ENCODE assay signal across 19 cellular contexts in the genomic region with DNA sequence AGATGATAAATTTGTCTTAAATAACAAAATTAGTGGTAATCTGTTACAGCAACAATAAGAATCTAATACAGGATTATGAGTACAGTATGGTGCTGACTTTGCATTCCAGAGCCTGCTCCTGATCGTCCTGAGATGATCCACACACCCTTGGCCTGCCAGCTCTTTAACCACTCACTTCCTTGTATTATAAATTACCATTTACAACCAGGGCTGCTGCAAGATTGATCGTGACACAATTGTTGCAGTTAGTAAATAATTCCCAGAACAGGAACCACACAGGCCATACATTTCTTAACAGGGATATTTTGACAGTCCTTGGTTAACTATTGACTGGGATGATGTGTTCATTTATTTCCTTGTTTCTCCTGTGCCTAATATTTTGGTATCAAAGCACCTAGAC. TPM values are rescaled to one million over a fixed set of nuclear protein-coding genes. Genes with fewer than 3 reads are reported as not detected.
DNase-seq lines count a peak whose midpoint lies in the region; ATAC-seq, FAIRE-seq and TF ChIP-seq lines count a peak whose summit lies in the region.
"Had no signal": no experiment of that assay in that cellular context is flagged by ENCODE, and none has a peak within 500 bp of the region (broad histone marks: within the 10 kb centered on the region; RNA-seq: fewer than 3 reads in every experiment).

No MANE protein-coding gene starts in this region.

- H3K4me3 ChIP-seq in A549 (no peak overlapping the region), lower lobe of right lung (no peak overlapping the region)

- TF ChIP-seq CTCF in A549 (IDR thresholded peaks at IDR 0.05) (no peak), lower lobe of right lung (IDR thresholded peaks at IDR 0.05) (no peak)

- H3K9me3 ChIP-seq in A549: no peaks in the 10 kb centered on the region
- H3K9me3 ChIP-seq in lower lobe of right lung: no peaks in the 10 kb centered on the region

- WGBS in A549 (ENCODE audit: missing lambda C conversion rate): 6% methylated on average over 2 of the region's 2 CpGs

- no peak for TF ChIP-seq EP300 in A549 (IDR thresholded peaks at IDR 0.05)

- H3K4me2 ChIP-seq in A549: no peak overlapping the region; the same call in 2 of the 3 replicates
- H3K4me2 ChIP-seq: KMS-11 had no signal

- no peak for TF ChIP-seq RAD21 in A549 (conservative IDR thresholded peaks at IDR 0.05 in 1 of 2, IDR thresholded peaks at IDR 0.05 in 1 of 2)

- H3K36me3 ChIP-seq in lower lobe of right lung: no peaks in the 10 kb centered on the region

- H3K27me3 ChIP-seq in lower lobe of right lung (ENCODE audit: low read depth): no peaks in the 10 kb centered on the region

- H3K27ac ChIP-seq in A549: no peak overlapping the region
- H3K27ac ChIP-seq in lower lobe of right lung: no peak overlapping the region
- H3K27ac ChIP-seq: KMS-11 had no signal

- H3K4me1 ChIP-seq in A549 (peaks cover 6% of the 10 kb centered on the region; the same call in 1 of the 3 replicates), lower lobe of right lung (no peaks in the 10 kb centered on the region)

- POLR2A ChIA-PET in A549 (lab: Yijun Ruan, JAX): no interaction called here

- intact Hi-C loops in lower lobe of right lung (cut with DNase I): no loop called here

- FAIRE-seq in A549 (lab: Jason Lieb, UNC) (no peak), RCC 7860 (lab: Jason Lieb, UNC) (peak; percentile 94), GM12892 (lab: Jason Lieb, UNC) (no peak)
- FAIRE-seq: TTC549 had no signal

- DNase-seq in A549 (ENCODE audit: low read depth in 1 of 2, low spot score in 1 of 2) (peak in 1 of 2 experiments; percentile 44), RCC 7860 (ENCODE audit: low spot score) (peak; percentile 64), lower lobe of right lung (no peak), GM12892 (ENCODE audit: insufficient read length) (no peak), retina (no peak)
- no peak for DNase-seq in activated CD8-positive, alpha-beta memory T cell treated with anti-CD3 and anti-CD28 coated beads, Interleukin-2, amount 50 U/mL, for 48 hours
- DNase-seq: activated CD4-positive, alpha-beta T cell treated with anti-CD3 and anti-CD28 coated beads for 48 hours; activated gamma-delta T cell treated with Interleukin-2 at 50 U/mL for 16 hours; dermis blood vessel endothelial cell; glutamatergic neuron; NCI-H1417; stimulated activated naive B cell treated with anti-CD40 and anti-IgM and Interleukin-4, amounts not matched to agents 10 μg/mL and 1 μg/mL and 100 μg/mL, for 72 hours; trophoblast cell had no signal

- CTCF ChIA-PET in A549 (lab: Yijun Ruan, JAX): no interaction called here

- peak; percentile 54 to 56; a peak in 3 of 6 replicates for ATAC-seq in A549
- ATAC-seq in GM21447 (IDR thresholded peaks at IDR 0.05; ENCODE audit: unreplicated experiment): peak; percentile 58
- peak; percentile 42 to 53 for ATAC-seq in lower lobe of right lung
- ATAC-seq in GM18867 (IDR thresholded peaks at IDR 0.05; ENCODE audit: unreplicated experiment): no peak
- ATAC-seq: stimulated activated naive B cell treated with anti-CD40 and anti-IgM and Interleukin-4, amounts not matched to agents 10 μg/mL and 1 μg/mL and 100 μg/mL, for 72 hours had no signal

- TF ChIP-seq POLR2A in A549 (IDR thresholded peaks at IDR 0.05; ENCODE audit: low read length) (no peak), GM12892 (IDR thresholded peaks at IDR 0.05; ENCODE audit: low read depth, low read length) (no peak)

TF ChIP-seq in A549, 52 proteins besides CTCF, POLR2A, EP300 and RAD21:
- no peak for TF ChIP-seq HOXB13 (CRISPR knock-in tag; IDR thresholded peaks at IDR 0.05; ENCODE audit: low read depth)
- peak; percentile 65 for TF ChIP-seq MAFK (IDR thresholded peaks at IDR 0.05; ENCODE audit: partially characterized antibody)
TF ChIP-seq in A549: peak in this region for 1.

RNA-seq across cellular contexts. Expression of a gene that starts 3.8 kb away (rescaled TPM):
- polyA plus RNA-seq in A549 (2011; rRNA removed) (not detected in 2 replicates), A549 (2017; fragmentation: RNase III; extraction: RNeasy Plus Mini Kit Qiagen cat#74134 plus additional on column Dnase treatment) (not detected in 3 replicates)
- not detected in 2 replicates for polyA plus RNA-seq in A549 (2012; cell fraction: cytosol; rRNA removed)
- not detected in 2 replicates for polyA plus RNA-seq in A549 (2012; cell fraction: nucleus; rRNA removed)
- not detected in 2 replicates for polyA minus RNA-seq in A549 (2011; rRNA and poly(A)+ RNA removed)
- not detected for total RNA-seq in lower lobe of right lung
- polyA plus RNA-seq in GM12892 (2012; ENCODE audit: missing spikeins): not detected
- total RNA-seq: dermis blood vessel endothelial cell, RPMI7951 had no signal
- polyA plus RNA-seq: neural cell had no signal

RNA-seq across cellular contexts. Expression of a gene that starts 17.2 kb away (rescaled TPM):
- polyA plus RNA-seq in A549 (2011; rRNA removed) (0.79 and 1.5 TPM in 2 replicates), A549 (2017; fragmentation: RNase III; extraction: RNeasy Plus Mini Kit Qiagen cat#74134 plus additional on column Dnase treatment) (0.18 to 0.47 TPM (median 0.22 TPM) in 3 replicates)
- polyA plus RNA-seq in A549 (2012; cell fraction: cytosol; rRNA removed): not detected in 2 replicates
- polyA plus RNA-seq in A549 (2012; cell fraction: nucleus; rRNA removed): not detected in 2 replicates
- polyA minus RNA-seq in A549 (2011; rRNA and poly(A)+ RNA removed): 0.21 and 1.1 TPM in 2 replicates
- total RNA-seq in lower lobe of right lung: 1.7 TPM
- not detected for polyA plus RNA-seq in GM12892 (2012; ENCODE audit: missing spikeins)
- total RNA-seq: RPMI7951 had no signal
- polyA plus RNA-seq: neural cell had no signal

RNA-seq across cellular contexts. Expression of a gene that starts 29.5 kb away (rescaled TPM):
- polyA plus RNA-seq in A549 (2011; rRNA removed): not detected in 2 replicates
- not detected in 2 replicates for polyA plus RNA-seq in A549 (2012; cell fraction: cytosol; rRNA removed)
- not detected in 2 replicates for polyA plus RNA-seq in A549 (2012; cell fraction: nucleus; rRNA removed)
- not detected in 3 replicates for polyA plus RNA-seq in A549 (2017; fragmentation: RNase III; extraction: RNeasy Plus Mini Kit Qiagen cat#74134 plus additional on column Dnase treatment)
- not detected in 2 replicates for polyA minus RNA-seq in A549 (2011; rRNA and poly(A)+ RNA removed)
- total RNA-seq in lower lobe of right lung: not detected
- not detected for polyA plus RNA-seq in GM12892 (2012; ENCODE audit: missing spikeins)
- total RNA-seq: dermis blood vessel endothelial cell, RPMI7951 had no signal
- polyA plus RNA-seq: neural cell had no signal

RNA-seq across cellular contexts. Expression of a gene that starts 38.6 kb away (rescaled TPM):
- polyA plus RNA-seq in A549 (2011; rRNA removed): 62.8 and 77.7 TPM in 2 replicates
- polyA plus RNA-seq in A549 (2012; cell fraction: cytosol; rRNA removed): 69.6 and 75.1 TPM in 2 replicates
- 37.7 and 54.2 TPM in 2 replicates for polyA plus RNA-seq in A549 (2012; cell fraction: nucleus; rRNA removed)
- polyA plus RNA-seq in A549 (2017; fragmentation: RNase III; extraction: RNeasy Plus Mini Kit Qiagen cat#74134 plus additional on column Dnase treatment): 54.3 to 59.0 TPM (median 57.3 TPM) in 3 replicates
- polyA minus RNA-seq in A549 (2011; rRNA and poly(A)+ RNA removed): 29.6 and 30.8 TPM in 2 replicates
- 29.7 TPM for total RNA-seq in lower lobe of right lung
- polyA plus RNA-seq in GM12892 (2012; ENCODE audit: missing spikeins): 75.3 TPM
